In genomic region chr9:99819484-99820329, GRCh38 we compare ENCODE assay signal across 7 cellular contexts. TPM values are rescaled to one million over a fixed set of nuclear protein-coding genes. Genes with fewer than 3 reads are reported as not detected.
DNase-seq lines count a peak whose midpoint lies in the region; ATAC-seq, FAIRE-seq and TF ChIP-seq lines count a peak whose summit lies in the region.

No MANE protein-coding gene starts in this region.

- TF ChIP-seq CTCF in astrocyte (IDR thresholded peaks at IDR 0.05; ENCODE audit: insufficient read depth, low read depth, low read length), result peak; percentile 7

- peak overlapping the region; percentile 83 for H3K4me3 ChIP-seq in astrocyte (ENCODE audit: insufficient read depth, low read depth, low read length)

- no peak for FAIRE-seq in astrocyte (lab: Jason Lieb, UNC)

- peaks cover 51% of the 10 kb centered on the region for H3K4me1 Mint-ChIP-seq in T-helper 2 cell treated with Interferon-gamma antibody and Interleukin-4, amounts not matched to agents 5 μg/mL and 100 μg/mL, for 36 hours (ENCODE audit: low read depth)
- peaks cover 10% of the 10 kb centered on the region for H3K4me1 Mint-ChIP-seq in astrocyte (ENCODE audit: low read depth, unreplicated experiment)

- peak overlapping the region; percentile 99 for H3K4me2 ChIP-seq in astrocyte (ENCODE audit: low read length)

- peak overlapping the region; percentile 92 for H3K9ac ChIP-seq in astrocyte (ENCODE audit: low read length)

- H3K9me3 Mint-ChIP-seq in T-helper 2 cell treated with Interferon-gamma antibody and Interleukin-4, amounts not matched to agents 5 μg/mL and 100 μg/mL, for 36 hours, result no peaks in the 10 kb centered on the region
- H3K9me3 Mint-ChIP-seq in astrocyte (ENCODE audit: unreplicated experiment), result peaks cover 3% of the 10 kb centered on the region

- no peaks in the 10 kb centered on the region for H4K20me1 ChIP-seq in astrocyte (ENCODE audit: insufficient read depth, low read length)

- H3K27ac ChIP-seq in astrocyte (ENCODE audit: low read depth, low read length), result peak overlapping the region; percentile 88

- H3K27ac Mint-ChIP-seq in T-helper 2 cell treated with Interferon-gamma antibody and Interleukin-4, amounts not matched to agents 5 μg/mL and 100 μg/mL, for 36 hours, result peak overlapping the region; percentile 95
- peak overlapping the region; percentile 89 for H3K27ac Mint-ChIP-seq in astrocyte (ENCODE audit: unreplicated experiment)

- peaks cover 32% of the 10 kb centered on the region for H3K27me3 Mint-ChIP-seq in T-helper 2 cell treated with Interferon-gamma antibody and Interleukin-4, amounts not matched to agents 5 μg/mL and 100 μg/mL, for 36 hours (ENCODE audit: low read depth)
- H3K27me3 Mint-ChIP-seq in astrocyte (ENCODE audit: low read depth, unreplicated experiment), result peaks cover 1% of the 10 kb centered on the region

- H3K4me1 ChIP-seq in astrocyte (ENCODE audit: insufficient read depth, low read length), result peaks cover 32% of the 10 kb centered on the region

- H3K36me3 Mint-ChIP-seq in T-helper 2 cell treated with Interferon-gamma antibody and Interleukin-4, amounts not matched to agents 5 μg/mL and 100 μg/mL, for 36 hours (ENCODE audit: low read depth), result no peaks in the 10 kb centered on the region
- H3K36me3 Mint-ChIP-seq in astrocyte (ENCODE audit: low read depth, unreplicated experiment), result no peaks in the 10 kb centered on the region

- peaks cover 5% of the 10 kb centered on the region for H3K79me2 ChIP-seq in astrocyte (ENCODE audit: insufficient read depth, low read length)

- H3K27me3 ChIP-seq in astrocyte (ENCODE audit: insufficient read depth, low read length), result peaks cover 6% of the 10 kb centered on the region

- DNase-seq in NCI-H187 (lab: John Stamatoyannopoulos, UW) (peak; percentile 80 to 82), astrocyte (ENCODE audit: low read depth) (peak; percentile 86), hepatic stellate cell (ENCODE audit: low spot score) (peak; percentile 91), retina (peak; percentile 94)
- DNase-seq in T-helper 2 cell treated with Interferon-gamma antibody and Interleukin-4, amounts not matched to agents 5 μg/mL and 100 μg/mL, for 36 hours (ENCODE audit: low spot score), result peak; percentile 99

- peak; percentile 58 for ATAC-seq in GM18502 (IDR thresholded peaks at IDR 0.05; ENCODE audit: poor library complexity, unreplicated experiment)
- peak; percentile 52 for ATAC-seq in HG02943 (IDR thresholded peaks at IDR 0.05; ENCODE audit: low read depth, unreplicated experiment)

- peak overlapping the region; percentile 94 for H2AFZ ChIP-seq in astrocyte (ENCODE audit: low read depth, low read length)

- no peaks in the 10 kb centered on the region for H3K9me3 ChIP-seq in astrocyte (ENCODE audit: insufficient read depth, low read depth, low read length)

- peak overlapping the region; percentile 94 for H3K4me3 Mint-ChIP-seq in T-helper 2 cell treated with Interferon-gamma antibody and Interleukin-4, amounts not matched to agents 5 μg/mL and 100 μg/mL, for 36 hours
- H3K4me3 Mint-ChIP-seq in astrocyte (ENCODE audit: unreplicated experiment), result peak overlapping the region; percentile 95

- no peaks in the 10 kb centered on the region for H3K36me3 ChIP-seq in astrocyte (ENCODE audit: insufficient read depth, low read length)

RNA-seq across cellular contexts. Expression of gene NR4A3, which starts 2.0 kb away (rescaled TPM):
- 3.2 and 3.6 TPM in 2 replicates for total RNA-seq in astrocyte

Comparison
In these comparisons a context has a peak if more than half of its experiments do, and no peak if none do; other contexts are left out.
1. Peak in every context shown above with its lines: DNase-seq, ATAC-seq, H3K4me3 ChIP-seq and H3K27ac ChIP-seq.